21 cellular contexts compared by ENCODE assay signal in genomic region chr5:170223906-170224305, GRCh38. TPM values are rescaled to one million over a fixed set of nuclear protein-coding genes. Genes with fewer than 3 reads are reported as not detected.
"Had no signal": no experiment of that assay in that cellular context is flagged by ENCODE, and none has a peak within 500 bp of the region (broad histone marks: within the 10 kb centered on the region; RNA-seq: fewer than 3 reads in every experiment).

No MANE protein-coding gene starts in this region.

- H3K4me2 ChIP-seq: hepatocyte had no signal

- H3K27me3 ChIP-seq: colonic mucosa, esophagus muscularis mucosa, hepatocyte, right atrium auricular region, upper lobe of left lung had no signal

- H3K9me3 ChIP-seq: colonic mucosa, esophagus muscularis mucosa, prostate gland, right atrium auricular region, thoracic aorta, upper lobe of left lung had no signal

- ATAC-seq: left colon; stimulated activated memory B cell treated with anti-CD40 and anti-IgM and Interleukin-4, amounts not matched to agents 10 μg/mL and 1 μg/mL and 100 μg/mL, for 72 hours had no signal

- H3K4me3 ChIP-seq: colonic mucosa, esophagus muscularis mucosa, hepatocyte, lung, prostate gland, right atrium auricular region, thoracic aorta, upper lobe of left lung had no signal

- H3K27ac ChIP-seq: colonic mucosa, esophagus muscularis mucosa, hepatocyte, prostate gland, thoracic aorta, upper lobe of left lung had no signal

- H3K9me3 Mint-ChIP-seq: activated CD4-positive, alpha-beta memory T cell treated with anti-CD3 and anti-CD28 coated beads for 36 hours; activated naive CD8-positive, alpha-beta T cell treated with anti-CD3 and anti-CD28 coated beads for 36 hours; neural crest cell; stimulated activated memory B cell treated with anti-CD40 and anti-IgM and Interleukin-4, amounts not matched to agents 10 μg/mL and 1 μg/mL and 100 μg/mL, for 72 hours had no signal

- H3K36me3 Mint-ChIP-seq: activated CD4-positive, alpha-beta memory T cell treated with anti-CD3 and anti-CD28 coated beads for 36 hours; activated naive CD8-positive, alpha-beta T cell treated with anti-CD3 and anti-CD28 coated beads for 36 hours; stimulated activated memory B cell treated with anti-CD40 and anti-IgM and Interleukin-4, amounts not matched to agents 10 μg/mL and 1 μg/mL and 100 μg/mL, for 72 hours had no signal

- H3K4me3 Mint-ChIP-seq: activated CD4-positive, alpha-beta memory T cell treated with anti-CD3 and anti-CD28 coated beads for 36 hours; activated naive CD8-positive, alpha-beta T cell treated with anti-CD3 and anti-CD28 coated beads for 36 hours; neural crest cell; stimulated activated memory B cell treated with anti-CD40 and anti-IgM and Interleukin-4, amounts not matched to agents 10 μg/mL and 1 μg/mL and 100 μg/mL, for 72 hours had no signal

- H3K79me2 ChIP-seq: hepatocyte had no signal

- H3K36me3 ChIP-seq: colonic mucosa, esophagus muscularis mucosa, prostate gland, right atrium auricular region, thoracic aorta, upper lobe of left lung had no signal

- H3K4me1 ChIP-seq: colonic mucosa, prostate gland had no signal

- DNase-seq: activated CD4-positive, alpha-beta memory T cell treated with anti-CD3 and anti-CD28 coated beads for 36 hours; activated naive CD4-positive, alpha-beta T cell; activated naive CD8-positive, alpha-beta T cell treated with anti-CD3 and anti-CD28 coated beads for 36 hours; activated T-cell treated with anti-CD3 and anti-CD28 coated beads for 4 hours; amygdala; central memory CD4-positive, alpha-beta T cell; colonic mucosa; left colon; stimulated activated CD4-positive, alpha-beta T cell treated with anti-CD3 and anti-CD28 coated beads, Interleukin-4, amount 100 ng/mL, for 4 hours; upper lobe of left lung had no signal

- H3K27ac Mint-ChIP-seq: activated CD4-positive, alpha-beta memory T cell treated with anti-CD3 and anti-CD28 coated beads for 36 hours; activated naive CD8-positive, alpha-beta T cell treated with anti-CD3 and anti-CD28 coated beads for 36 hours; stimulated activated memory B cell treated with anti-CD40 and anti-IgM and Interleukin-4, amounts not matched to agents 10 μg/mL and 1 μg/mL and 100 μg/mL, for 72 hours had no signal

- H3K27me3 Mint-ChIP-seq: activated CD4-positive, alpha-beta memory T cell treated with anti-CD3 and anti-CD28 coated beads for 36 hours; activated naive CD8-positive, alpha-beta T cell treated with anti-CD3 and anti-CD28 coated beads for 36 hours had no signal

RNA-seq across cellular contexts. Expression of gene C5orf58, which starts 8.9 kb away (rescaled TPM):
- total RNA-seq: activated CD4-positive, alpha-beta memory T cell treated with anti-CD3 and anti-CD28 coated beads for 36 hours; activated naive CD8-positive, alpha-beta T cell treated with anti-CD3 and anti-CD28 coated beads for 36 hours; colonic mucosa; hepatocyte; left colon; lung; myocyte; neural crest cell; osteocyte; right atrium auricular region; T-helper 2 cell treated with Interferon-gamma antibody and Interleukin-4, amounts not matched to agents 100 ng/mL and 5 ng/mL, for 36 hours; thoracic aorta; upper lobe of left lung had no signal
